In genomic region chr21:41112740-41113692, GRCh38 we compare ENCODE assay signal across 9 cellular contexts. TPM values are rescaled to one million over a fixed set of nuclear protein-coding genes. Genes with fewer than 3 reads are reported as not detected.
A peak's percentile ranks its signal among the peaks of the same experiment; 100 is the strongest.
DNase-seq lines count a peak whose midpoint lies in the region; ATAC-seq, FAIRE-seq and TF ChIP-seq lines count a peak whose summit lies in the region.
"Had no signal": no experiment of that assay in that cellular context is flagged by ENCODE, and none has a peak within 500 bp of the region (broad histone marks: within the 10 kb centered on the region; RNA-seq: fewer than 3 reads in every experiment).

No MANE protein-coding gene starts in this region.

- no peaks in the 10 kb centered on the region for H3K36me3 ChIP-seq in BLaER1

- H4K20me1 ChIP-seq in BLaER1, result no peaks in the 10 kb centered on the region

- TF ChIP-seq CTCF in MCF 10A (IDR thresholded peaks at IDR 0.05; ENCODE audit: unreplicated experiment), result no peak

- H3K4me1 ChIP-seq in BLaER1, result peaks cover 37% of the 10 kb centered on the region

- H3K27ac Mint-ChIP-seq in MCF 10A (ENCODE audit: low read depth, unreplicated experiment), result no peak overlapping the region

- CTCF ChIA-PET in MCF 10A (lab: Yijun Ruan, JAX), result interaction anchor here (1.0 kb wide), 1 partner anchor 20 kb away, joined by 4 read pairs; no protein-coding TSS in a partner anchor

- no peaks in the 10 kb centered on the region for H3K9me3 ChIP-seq in BLaER1

- H3K27me3 ChIP-seq in BLaER1, result no peaks in the 10 kb centered on the region

- peak overlapping the region; percentile 79 for H3K4me2 ChIP-seq in BLaER1

- peak; percentile 51 for DNase-seq in KBM-7
- DNase-seq in MCF 10A (ENCODE audit: unreplicated experiment), result peak; percentile 27
- peak; percentile 50 for DNase-seq in medulla oblongata (ENCODE audit: extremely low spot score)
- DNase-seq in cerebellar nuclear complex (lab: John Stamatoyannopoulos, UW), result no peak
- no peak for DNase-seq in GM12891 (ENCODE audit: insufficient read length, low spot score)
- no peak for DNase-seq in KG1 (lab: John Stamatoyannopoulos, UW)

- peaks cover 34% of the 10 kb centered on the region for H3K9me3 Mint-ChIP-seq in MCF 10A (ENCODE audit: unreplicated experiment)

- no peak for ATAC-seq in GM18909 (IDR thresholded peaks at IDR 0.05; ENCODE audit: poor library complexity, unreplicated experiment)

- H3K27ac ChIP-seq in BLaER1, result peak overlapping the region; percentile 69
- H3K27ac ChIP-seq: HL-60 had no signal

- H3K4me3 Mint-ChIP-seq in MCF 10A (ENCODE audit: unreplicated experiment), result peak overlapping the region; percentile 43

- intact Hi-C loops in MCF 10A (cut with micrococcal nuclease), result no loop called here

- BruUV-seq in MCF 10A (replicated peaks; lab: Mats Ljungman, UMichigan), result no TSS peak

- no peak overlapping the region for H3K9ac ChIP-seq in BLaER1

- POLR2A ChIA-PET in MCF 10A (lab: Yijun Ruan, JAX), result no interaction called here

- peaks cover 12% of the 10 kb centered on the region for H3K4me1 Mint-ChIP-seq in MCF 10A (ENCODE audit: insufficient read depth, unreplicated experiment)

- FAIRE-seq in GM12891 (lab: Jason Lieb, UNC), result no peak

- H3K36me3 Mint-ChIP-seq in MCF 10A (ENCODE audit: insufficient read depth, unreplicated experiment), result no peaks in the 10 kb centered on the region

- in situ Hi-C loops in KBM-7 (cut with MboI; ENCODE audit: low pct_unique_long_range_greater_than_20kb, low sequenced_read_pairs), result no loop called here

- no peak for TF ChIP-seq POLR2A in GM12891 (IDR thresholded peaks at IDR 0.05; ENCODE audit: low read depth, low read length)

- H3K27me3 Mint-ChIP-seq in MCF 10A (ENCODE audit: insufficient read depth, unreplicated experiment), result peaks cover 24% of the 10 kb centered on the region

- H3K4me3 ChIP-seq in BLaER1, result peak overlapping the region; percentile 25; the same call in 1 of the 2 replicates

TF ChIP-seq in GM12891, 5 proteins besides CTCF, POLR2A, EP300 and RAD21:
- TF ChIP-seq PAX5 (IDR thresholded peaks at IDR 0.05; ENCODE audit: insufficient read depth, low read length, severe bottlenecking), result no peak
- TF ChIP-seq POLR2AphosphoS5 (IDR thresholded peaks at IDR 0.05; ENCODE audit: low read depth, low read length), result no peak
- no peak for TF ChIP-seq POU2F2 (IDR thresholded peaks at IDR 0.05; ENCODE audit: low read depth, low read length)
- TF ChIP-seq SPI1 (IDR thresholded peaks at IDR 0.05; ENCODE audit: low read depth, low read length), result no peak
TF ChIP-seq in GM12891: peak in this region for 0.

RNA-seq across cellular contexts. Expression of gene BACE2, which starts 54.9 kb away (rescaled TPM):
- 21.3 and 22.0 TPM in 2 replicates for total RNA-seq in MCF 10A (2022)
- 0.59 TPM for polyA plus RNA-seq in GM12891 (2012; ENCODE audit: low read depth, missing spikeins)

Comparison
In these comparisons a context has a peak if more than half of its experiments do, and no peak if none do; other contexts are left out.
1. DNase-seq: peak in KBM-7 (single experiment), MCF 10A (single experiment) and medulla oblongata (single experiment); none in cerebellar nuclear complex (0 of 2), GM12891 (single experiment) and KG1 (single experiment).